In genomic region chr10:29443745-29444523, GRCh38 we compare ENCODE assay signal across 14 cellular contexts.
DNase-seq lines count a peak whose midpoint lies in the region; ATAC-seq, FAIRE-seq and TF ChIP-seq lines count a peak whose summit lies in the region.
"Had no signal": no experiment of that assay in that cellular context is flagged by ENCODE, and none has a peak within 500 bp of the region (broad histone marks: within the 10 kb centered on the region; RNA-seq: fewer than 3 reads in every experiment).

No MANE protein-coding gene starts in this region.

- H3K36me3 Mint-ChIP-seq in activated naive CD8-positive, alpha-beta T cell treated with anti-CD3 and anti-CD28 coated beads, Interleukin-2, amount 50 U/mL, for 24 hours (ENCODE audit: low read depth) = peaks cover 5% of the 10 kb centered on the region
- no peaks in the 10 kb centered on the region for H3K36me3 Mint-ChIP-seq in activated T-helper 17 cell treated with anti-CD3 and anti-CD28 coated beads, Interleukin-2, amount 50 U/mL, for 72 hours (ENCODE audit: low read depth)

- TF ChIP-seq POLR2A in H54 (IDR thresholded peaks at IDR 0.05; ENCODE audit: low read depth, low read length) = no peak

- DNase-seq in DMS 273 (lab: John Stamatoyannopoulos, UW; ENCODE audit: unreplicated experiment) (peak; percentile 15), DMS 273 treated with DMSO at 0.1 percent for 48 hours (lab: John Stamatoyannopoulos, UW) (no peak), LHCN-M2 (ENCODE audit: low read depth) (peak; percentile 10), iris pigment epithelial cell (ENCODE audit: low read depth) (peak; percentile 41), H54 (ENCODE audit: insufficient read length, low spot score) (no peak), C1 segment of cervical spinal cord (lab: John Stamatoyannopoulos, UW) (no peak)
- DNase-seq in activated naive CD8-positive, alpha-beta T cell treated with anti-CD3 and anti-CD28 coated beads, Interleukin-2, amount 50 U/mL, for 24 hours = no peak
- DNase-seq: MV-4-11, NCI-H69, tibial artery had no signal

- H3K9me3 Mint-ChIP-seq in activated naive CD8-positive, alpha-beta T cell treated with anti-CD3 and anti-CD28 coated beads, Interleukin-2, amount 50 U/mL, for 24 hours = peaks cover 7% of the 10 kb centered on the region
- H3K9me3 Mint-ChIP-seq in activated T-helper 17 cell treated with anti-CD3 and anti-CD28 coated beads, Interleukin-2, amount 50 U/mL, for 72 hours = peaks cover 3% of the 10 kb centered on the region

- H3K27me3 Mint-ChIP-seq in activated naive CD8-positive, alpha-beta T cell treated with anti-CD3 and anti-CD28 coated beads, Interleukin-2, amount 50 U/mL, for 24 hours = no peaks in the 10 kb centered on the region
- no peaks in the 10 kb centered on the region for H3K27me3 Mint-ChIP-seq in activated T-helper 17 cell treated with anti-CD3 and anti-CD28 coated beads, Interleukin-2, amount 50 U/mL, for 72 hours
- H3K27me3 Mint-ChIP-seq: activated naive CD8-positive, alpha-beta T cell had no signal

- H3K27ac Mint-ChIP-seq in activated naive CD8-positive, alpha-beta T cell treated with anti-CD3 and anti-CD28 coated beads, Interleukin-2, amount 50 U/mL, for 24 hours = no peak overlapping the region
- no peak overlapping the region for H3K27ac Mint-ChIP-seq in activated T-helper 17 cell treated with anti-CD3 and anti-CD28 coated beads, Interleukin-2, amount 50 U/mL, for 72 hours
- H3K27ac Mint-ChIP-seq: activated naive CD8-positive, alpha-beta T cell had no signal

- FAIRE-seq in H54 (lab: Jason Lieb, UNC) = no peak
- FAIRE-seq: D721Med, GM12892 had no signal

- H3K4me1 Mint-ChIP-seq in activated naive CD8-positive, alpha-beta T cell treated with anti-CD3 and anti-CD28 coated beads, Interleukin-2, amount 50 U/mL, for 24 hours = peaks cover 19% of the 10 kb centered on the region
- no peaks in the 10 kb centered on the region for H3K4me1 Mint-ChIP-seq in activated T-helper 17 cell treated with anti-CD3 and anti-CD28 coated beads, Interleukin-2, amount 50 U/mL, for 72 hours

- H3K4me3 Mint-ChIP-seq in activated naive CD8-positive, alpha-beta T cell treated with anti-CD3 and anti-CD28 coated beads, Interleukin-2, amount 50 U/mL, for 24 hours = no peak overlapping the region
- no peak overlapping the region for H3K4me3 Mint-ChIP-seq in activated T-helper 17 cell treated with anti-CD3 and anti-CD28 coated beads, Interleukin-2, amount 50 U/mL, for 72 hours
- H3K4me3 Mint-ChIP-seq: activated naive CD8-positive, alpha-beta T cell had no signal

- ATAC-seq in activated naive CD8-positive, alpha-beta T cell treated with anti-CD3 and anti-CD28 coated beads, Interleukin-2, amount 50 U/mL, for 24 hours = peak; percentile 41
- no peak for ATAC-seq in activated T-helper 17 cell treated with anti-CD3 and anti-CD28 coated beads, Interleukin-2, amount 50 U/mL, for 72 hours (replicated peaks)

Comparison
In these comparisons a context has a peak if more than half of its experiments do, and no peak if none do; other contexts are left out.
1. DNase-seq: peak in DMS 273 (single experiment), LHCN-M2 (single experiment) and iris pigment epithelial cell (single experiment); none in DMS 273 treated with DMSO at 0.1 percent for 48 hours (single experiment), activated naive CD8-positive, alpha-beta T cell treated with anti-CD3 and anti-CD28 coated beads, Interleukin-2, amount 50 U/mL, for 24 hours (single experiment), H54 (single experiment) and C1 segment of cervical spinal cord (0 of 14).